In genomic region chr15:63764912-63765311, GRCh38 we compare ENCODE assay signal across 23 cellular contexts.
DNase-seq lines count a peak whose midpoint lies in the region; ATAC-seq and TF ChIP-seq lines count a peak whose summit lies in the region.
"Had no signal": no experiment of that assay in that cellular context is flagged by ENCODE, and none has a peak within 500 bp of the region (broad histone marks: within the 10 kb centered on the region; RNA-seq: fewer than 3 reads in every experiment).

No MANE protein-coding gene starts in this region.

- no peaks in the 10 kb centered on the region for H3K36me3 ChIP-seq in iPS DF 6.9 (ENCODE audit: control insufficient read depth, insufficient read depth, low read length)
- H3K36me3 ChIP-seq in trophoblast cell (ENCODE audit: control insufficient read depth in 1 of 2, insufficient read depth in 2 of 2, low read length in 2 of 2), result peaks cover 0 to 2% of the 10 kb centered on the region in 2 experiments
- no peaks in the 10 kb centered on the region for H3K36me3 ChIP-seq in hepatocyte (replicated peaks; ENCODE audit: insufficient read depth, low read depth)
- H3K36me3 ChIP-seq: BE2C, breast epithelium had no signal

- H3K27ac ChIP-seq in iPS DF 6.9 (ENCODE audit: low read length), result peak overlapping the region; percentile 38
- H3K27ac ChIP-seq in trophoblast cell (ENCODE audit: low read depth, low read length), result peak overlapping the region; percentile 45
- no peak overlapping the region for H3K27ac ChIP-seq in hepatocyte
- H3K27ac ChIP-seq: breast epithelium, GM23248, lower lobe of right lung had no signal

- H3K4me3 ChIP-seq in iPS DF 6.9 (ENCODE audit: low read length), result no peak overlapping the region
- no peak overlapping the region for H3K4me3 ChIP-seq in trophoblast cell (ENCODE audit: low read depth, low read length)
- H3K4me3 ChIP-seq in hepatocyte, result no peak overlapping the region
- H3K4me3 ChIP-seq: breast epithelium, GM23248, lower lobe of right lung had no signal

- intact Hi-C loops in activated CD4-positive, alpha-beta memory T cell treated with anti-CD3 and anti-CD28 coated beads for 36 hours (cut with micrococcal nuclease), result no loop called here

- H3K23ac ChIP-seq in trophoblast cell (ENCODE audit: low read length), result no peak overlapping the region

- H2AFZ ChIP-seq in trophoblast cell (ENCODE audit: insufficient read depth, low read length, poor library complexity), result no peak overlapping the region
- H2AFZ ChIP-seq in hepatocyte, result no peak overlapping the region
- H2AFZ ChIP-seq: GM23248 had no signal

- no peak overlapping the region for H4K12ac ChIP-seq in trophoblast cell (ENCODE audit: low read depth, low read length)

- no peak overlapping the region for H4K91ac ChIP-seq in trophoblast cell (ENCODE audit: low read depth, low read length)

- H3K4me3 Mint-ChIP-seq in activated CD4-positive, alpha-beta memory T cell treated with anti-CD3 and anti-CD28 coated beads for 36 hours, result no peak overlapping the region
- no peak overlapping the region for H3K4me3 Mint-ChIP-seq in activated CD4-positive, alpha-beta memory T cell treated with anti-CD3 and anti-CD28 coated beads, Interleukin-2, amount 10 ng/mL, durations not matched to agents 7 days and 5 days
- H3K4me3 Mint-ChIP-seq in activated T-helper 17 cell treated with anti-CD3 and anti-CD28 coated beads, Interleukin-2, amount 50 U/mL, for 72 hours, result no peak overlapping the region
- H3K4me3 Mint-ChIP-seq: activated naive CD4-positive, alpha-beta T cell treated with anti-CD3 and anti-CD28 coated beads, Interleukin-2, amount 50 U/mL, for 24 hours had no signal

- no peaks in the 10 kb centered on the region for H3K27me3 Mint-ChIP-seq in activated CD4-positive, alpha-beta memory T cell treated with anti-CD3 and anti-CD28 coated beads for 36 hours
- no peaks in the 10 kb centered on the region for H3K27me3 Mint-ChIP-seq in activated CD4-positive, alpha-beta memory T cell treated with anti-CD3 and anti-CD28 coated beads, Interleukin-2, amount 10 ng/mL, durations not matched to agents 7 days and 5 days
- no peaks in the 10 kb centered on the region for H3K27me3 Mint-ChIP-seq in activated T-helper 17 cell treated with anti-CD3 and anti-CD28 coated beads, Interleukin-2, amount 50 U/mL, for 72 hours
- H3K27me3 Mint-ChIP-seq: activated naive CD4-positive, alpha-beta T cell treated with anti-CD3 and anti-CD28 coated beads, Interleukin-2, amount 50 U/mL, for 24 hours had no signal

- H3K4me1 Mint-ChIP-seq in activated CD4-positive, alpha-beta memory T cell treated with anti-CD3 and anti-CD28 coated beads for 36 hours (ENCODE audit: low read depth), result peaks cover 53% of the 10 kb centered on the region
- peaks cover 36% of the 10 kb centered on the region for H3K4me1 Mint-ChIP-seq in activated CD4-positive, alpha-beta memory T cell treated with anti-CD3 and anti-CD28 coated beads, Interleukin-2, amount 10 ng/mL, durations not matched to agents 7 days and 5 days
- H3K4me1 Mint-ChIP-seq in activated T-helper 17 cell treated with anti-CD3 and anti-CD28 coated beads, Interleukin-2, amount 50 U/mL, for 72 hours, result peaks cover 14% of the 10 kb centered on the region

- no peak for ATAC-seq in activated T-helper 17 cell treated with anti-CD3 and anti-CD28 coated beads, Interleukin-2, amount 50 U/mL, for 72 hours (replicated peaks)
- no peak for ATAC-seq in GM21737 (IDR thresholded peaks at IDR 0.05; ENCODE audit: unreplicated experiment)
- ATAC-seq: esophagus mucosa had no signal

- WGBS in iPS DF 6.9 (ENCODE audit: insufficient coverage, insufficient read length), result no CpG with 5 or more reads among the region's 4 CpGs
- WGBS in trophoblast cell (ENCODE audit: extremely low coverage, insufficient coverage, insufficient read length), result no CpG with 5 or more reads among the region's 4 CpGs
- WGBS in hepatocyte (ENCODE audit: low lambda C conversion rate, missing lambda C conversion rate), result 74% methylated on average over 4 of the region's 4 CpGs

- no peak overlapping the region for H3K4me2 ChIP-seq in trophoblast cell (ENCODE audit: low read length)
- no peak overlapping the region for H3K4me2 ChIP-seq in hepatocyte

- no peaks in the 10 kb centered on the region for H3K36me3 Mint-ChIP-seq in activated CD4-positive, alpha-beta memory T cell treated with anti-CD3 and anti-CD28 coated beads for 36 hours
- H3K36me3 Mint-ChIP-seq in activated CD4-positive, alpha-beta memory T cell treated with anti-CD3 and anti-CD28 coated beads, Interleukin-2, amount 10 ng/mL, durations not matched to agents 7 days and 5 days (ENCODE audit: low read depth), result peaks cover 11% of the 10 kb centered on the region
- H3K36me3 Mint-ChIP-seq in activated T-helper 17 cell treated with anti-CD3 and anti-CD28 coated beads, Interleukin-2, amount 50 U/mL, for 72 hours (ENCODE audit: low read depth), result peaks cover 15% of the 10 kb centered on the region

- H3K79me2 ChIP-seq in trophoblast cell (ENCODE audit: control insufficient read depth, insufficient read depth, low read length, poor library complexity) (no peaks in the 10 kb centered on the region), hepatocyte (peaks cover 30% of the 10 kb centered on the region)

- H3K4ac ChIP-seq in trophoblast cell (ENCODE audit: low read depth, low read length), result no peak overlapping the region

- H3K9me3 Mint-ChIP-seq in activated CD4-positive, alpha-beta memory T cell treated with anti-CD3 and anti-CD28 coated beads for 36 hours, result no peaks in the 10 kb centered on the region
- no peaks in the 10 kb centered on the region for H3K9me3 Mint-ChIP-seq in activated CD4-positive, alpha-beta memory T cell treated with anti-CD3 and anti-CD28 coated beads, Interleukin-2, amount 10 ng/mL, durations not matched to agents 7 days and 5 days
- H3K9me3 Mint-ChIP-seq in activated T-helper 17 cell treated with anti-CD3 and anti-CD28 coated beads, Interleukin-2, amount 50 U/mL, for 72 hours, result no peaks in the 10 kb centered on the region
- H3K9me3 Mint-ChIP-seq: activated naive CD4-positive, alpha-beta T cell treated with anti-CD3 and anti-CD28 coated beads, Interleukin-2, amount 50 U/mL, for 24 hours had no signal

- DNase-seq in activated CD4-positive, alpha-beta memory T cell treated with anti-CD3 and anti-CD28 coated beads for 36 hours, result no peak
- DNase-seq in activated CD4-positive, alpha-beta memory T cell treated with anti-CD3 and anti-CD28 coated beads, Interleukin-2, amount 10 ng/mL, durations not matched to agents 7 days and 5 days, result no peak
- no peak for DNase-seq in iPS DF 6.9 (ENCODE audit: low read depth, low spot score)
- DNase-seq in trophoblast cell, result no peak
- no peak for DNase-seq in amygdala (lab: John Stamatoyannopoulos, UW)
- DNase-seq in hepatocyte (ENCODE audit: low spot score), result no peak
- DNase-seq: 8988T; activated CD4-positive, alpha-beta T cell treated with anti-CD3 and anti-CD28 coated beads for 4 hours; BE2C; DMS 273 treated with DMSO at 0.1 percent for 48 hours; GDM1; GM23248; lower lobe of right lung; MV-4-11; NCI-H2029 treated with DMSO at 0.1 percent for 48 hours; NCI-H446 treated with DMSO at 0.1 percent for 48 hours; RPMI8226; stimulated activated CD8-positive, alpha-beta memory T cell treated with anti-CD3 and anti-CD28 coated beads, Interleukin-4, amount 100 ng/mL, for 48 hours had no signal

- H3K27me3 ChIP-seq in iPS DF 6.9 (ENCODE audit: control insufficient read depth, insufficient read depth, low read length) (no peaks in the 10 kb centered on the region), trophoblast cell (ENCODE audit: insufficient read depth, low read length) (no peaks in the 10 kb centered on the region), hepatocyte (no peaks in the 10 kb centered on the region)
- H3K27me3 ChIP-seq: BE2C, breast epithelium had no signal

- H2BK12ac ChIP-seq in trophoblast cell (ENCODE audit: low read length), result no peak overlapping the region

- no peak overlapping the region for H4K8ac ChIP-seq in trophoblast cell (ENCODE audit: low read depth, low read length)

- H3K14ac ChIP-seq in trophoblast cell (ENCODE audit: low read length), result no peak overlapping the region

- H3K9me2 ChIP-seq in hepatocyte (replicated peaks; ENCODE audit: insufficient read depth), result no peaks in the 10 kb centered on the region

- H2BK120ac ChIP-seq in trophoblast cell (ENCODE audit: insufficient read depth, low read length, poor library complexity), result no peak overlapping the region

- H4K20me1 ChIP-seq in hepatocyte (ENCODE audit: insufficient read depth, poor library complexity, severe bottlenecking), result peaks cover 12% of the 10 kb centered on the region

- POLR2A ChIA-PET in activated CD4-positive, alpha-beta memory T cell treated with anti-CD3 and anti-CD28 coated beads for 36 hours (lab: Charles Lee), result no interaction called here
- POLR2A ChIA-PET in activated CD4-positive, alpha-beta memory T cell treated with anti-CD3 and anti-CD28 coated beads, Interleukin-2, amount 10 ng/mL, durations not matched to agents 7 days and 5 days (lab: Charles Lee), result interaction anchor here (1.0 to 1.3 kb wide), 2 partner anchors 8 to 13 kb away, joined by 3 read pairs; no protein-coding TSS in a partner anchor

- peaks cover 4% of the 10 kb centered on the region for H3K79me1 ChIP-seq in trophoblast cell (ENCODE audit: low read length)

- H3K9me3 ChIP-seq in iPS DF 6.9 (ENCODE audit: control insufficient read depth, insufficient read depth, low read length) (no peaks in the 10 kb centered on the region), trophoblast cell (ENCODE audit: insufficient read depth, low read depth, low read length) (no peaks in the 10 kb centered on the region), hepatocyte (ENCODE audit: low read depth) (no peaks in the 10 kb centered on the region)
- H3K9me3 ChIP-seq: BE2C, breast epithelium, lower lobe of right lung had no signal

- H3K18ac ChIP-seq in trophoblast cell (ENCODE audit: low read length), result no peak overlapping the region

- peaks cover 6% of the 10 kb centered on the region; the same call in 1 of the 2 replicates for H3K4me1 ChIP-seq in iPS DF 6.9 (ENCODE audit: control insufficient read depth, insufficient read depth, low read length)
- H3K4me1 ChIP-seq in trophoblast cell (ENCODE audit: control insufficient read depth in 1 of 2, insufficient read depth in 2 of 2, low read length in 2 of 2), result peaks cover 5 to 18% of the 10 kb centered on the region in 2 experiments
- H3K4me1 ChIP-seq in hepatocyte (ENCODE audit: insufficient read depth), result no peaks in the 10 kb centered on the region
- H3K4me1 ChIP-seq: breast epithelium had no signal

- peak overlapping the region; percentile 13 for H3K27ac Mint-ChIP-seq in activated CD4-positive, alpha-beta memory T cell treated with anti-CD3 and anti-CD28 coated beads for 36 hours
- no peak overlapping the region for H3K27ac Mint-ChIP-seq in activated CD4-positive, alpha-beta memory T cell treated with anti-CD3 and anti-CD28 coated beads, Interleukin-2, amount 10 ng/mL, durations not matched to agents 7 days and 5 days
- H3K27ac Mint-ChIP-seq in activated T-helper 17 cell treated with anti-CD3 and anti-CD28 coated beads, Interleukin-2, amount 50 U/mL, for 72 hours, result peak overlapping the region; percentile 0

- TF ChIP-seq CTCF in hepatocyte (IDR thresholded peaks at IDR 0.05; ENCODE audit: poor library complexity), result no peak

- no peak overlapping the region for H3K9ac ChIP-seq in trophoblast cell (ENCODE audit: low read length)
- H3K9ac ChIP-seq: GM23248 had no signal

- H2BK5ac ChIP-seq in trophoblast cell (ENCODE audit: low read depth, low read length, poor library complexity), result no peak overlapping the region

- H2AK5ac ChIP-seq in trophoblast cell (ENCODE audit: low read length), result no peak overlapping the region

- CTCF ChIA-PET in activated CD4-positive, alpha-beta memory T cell treated with anti-CD3 and anti-CD28 coated beads for 36 hours (lab: Charles Lee), result interaction anchor here (0.7 kb wide), 1 partner anchor 12 kb away, joined by 3 read pairs; no protein-coding TSS in a partner anchor
- CTCF ChIA-PET in activated CD4-positive, alpha-beta memory T cell treated with anti-CD3 and anti-CD28 coated beads, Interleukin-2, amount 10 ng/mL, durations not matched to agents 7 days and 5 days (lab: Charles Lee), result interaction anchor here (1.0 kb wide), 1 partner anchor 127 kb away, joined by 3 read pairs; no protein-coding TSS in a partner anchor
